1 cellular context compared by ENCODE assay signal in genomic region chr6:15561447-15562199, GRCh38.
A peak's percentile ranks its signal among the peaks of the same experiment; 100 is the strongest.
TF ChIP-seq lines count a peak whose summit lies in the region.

No MANE protein-coding gene starts in this region.

TF ChIP-seq in K562, 482 proteins besides CTCF, POLR2A, EP300 and RAD21 (continued from another document and continues in another):
- TF ChIP-seq CLOCK (CRISPR knock-in tag; IDR thresholded peaks at IDR 0.05; ENCODE audit: borderline replicate concordance), result no peak
- no peak; the same call in 1 of the 2 replicates for TF ChIP-seq NR4A1 (CRISPR knock-in tag; IDR thresholded peaks at IDR 0.05)
- peak; percentile 94 for TF ChIP-seq NR4A1 (tag; IDR thresholded peaks at IDR 0.05)
- TF ChIP-seq TEAD1 (CRISPR knock-in tag; IDR thresholded peaks at IDR 0.05), result peak in 1 of 2 experiments; percentile 67; a peak in 1 of 4 replicates
- peak; percentile 49; the same call in 1 of the 2 replicates for TF ChIP-seq HSF4 (CRISPR knock-in tag; IDR thresholded peaks at IDR 0.05; ENCODE audit: borderline replicate concordance)
- TF ChIP-seq CREB3L1 (IDR thresholded peaks at IDR 0.05; ENCODE audit: borderline replicate concordance, low read depth), result no peak
- TF ChIP-seq ZNF133 (CRISPR knock-in tag; IDR thresholded peaks at IDR 0.05), result no peak
- no peak for TF ChIP-seq NBN (IDR thresholded peaks at IDR 0.05; ENCODE audit: low read depth)
- TF ChIP-seq ZNF395 (CRISPR knock-in tag; IDR thresholded peaks at IDR 0.05), result peak; percentile 80; the same call in 1 of the 2 replicates
- no peak for TF ChIP-seq KDM4B (IDR thresholded peaks at IDR 0.05; ENCODE audit: borderline replicate concordance in 2 of 2, low read depth in 1 of 2)
- no peak for TF ChIP-seq HDAC3 (IDR thresholded peaks at IDR 0.05; ENCODE audit: borderline replicate concordance, partially characterized antibody)
- no peak for TF ChIP-seq SRSF9 (IDR thresholded peaks at IDR 0.05; ENCODE audit: borderline replicate concordance, low read depth, low read length)
- TF ChIP-seq SMAD4 (CRISPR knock-in tag; conservative IDR thresholded peaks at IDR 0.05), result peak; percentile 79
- no peak for TF ChIP-seq ELF1 (tag; IDR thresholded peaks at IDR 0.05)
- TF ChIP-seq ZNF780A (CRISPR knock-in tag; IDR thresholded peaks at IDR 0.05), result no peak
- no peak for TF ChIP-seq PCBP2 (IDR thresholded peaks at IDR 0.05; ENCODE audit: low read depth, low read length, poor library complexity, severe bottlenecking)
- no peak for TF ChIP-seq SRSF7 (optimal IDR thresholded peaks at IDR 0.05; ENCODE audit: low read depth, low read length)
- no peak for TF ChIP-seq TRIM24 (IDR thresholded peaks at IDR 0.05)
- no peak for TF ChIP-seq ZNF830 (CRISPR knock-in tag; IDR thresholded peaks at IDR 0.05)
- TF ChIP-seq ZNF277 (CRISPR knock-in tag; IDR thresholded peaks at IDR 0.05; ENCODE audit: borderline replicate concordance), result no peak
- no peak for TF ChIP-seq ZFP30 (CRISPR knock-in tag; IDR thresholded peaks at IDR 0.05; ENCODE audit: borderline replicate concordance)
- TF ChIP-seq ZBTB7A (IDR thresholded peaks at IDR 0.05; ENCODE audit: borderline replicate concordance, control insufficient read depth, low read depth, low read length), result no peak
- TF ChIP-seq BRF2 (IDR thresholded peaks at IDR 0.05; ENCODE audit: borderline replicate concordance, insufficient read depth, insufficient read length), result no peak
- no peak for TF ChIP-seq ZNF696 (CRISPR knock-in tag; conservative IDR thresholded peaks at IDR 0.05)
- TF ChIP-seq HNRNPH1 (optimal IDR thresholded peaks at IDR 0.05; ENCODE audit: low read depth, low read length), result no peak
- TF ChIP-seq ZNF592 (IDR thresholded peaks at IDR 0.05), result peak; percentile 94
- 0 out of 2 replicates have a peak, but pooled peaks have one; percentile 37 for TF ChIP-seq ZKSCAN8 (CRISPR knock-in tag; IDR thresholded peaks at IDR 0.05)
- TF ChIP-seq ZNF518B (CRISPR knock-in tag; IDR thresholded peaks at IDR 0.05), result 0 out of 2 replicates have a peak, but pooled peaks have one; percentile 42
- TF ChIP-seq MXD1 (CRISPR knock-in tag; IDR thresholded peaks at IDR 0.05; ENCODE audit: borderline replicate concordance, poor library complexity, severe bottlenecking), result no peak
- peak; percentile 87; the same call in 1 of the 2 replicates for TF ChIP-seq ZNF445 (CRISPR knock-in tag; IDR thresholded peaks at IDR 0.05; ENCODE audit: low read depth)
- peak; percentile 58; the same call in 1 of the 2 replicates for TF ChIP-seq ZNF444 (CRISPR knock-in tag; IDR thresholded peaks at IDR 0.05)
- no peak; the same call in 1 of the 2 replicates for TF ChIP-seq FOSL1 (tag; conservative IDR thresholded peaks at IDR 0.05)
- no peak for TF ChIP-seq DPF2 (IDR thresholded peaks at IDR 0.05)
- no peak for TF ChIP-seq POLR2AphosphoS5 (IDR thresholded peaks at IDR 0.05; ENCODE audit: control insufficient read depth, insufficient read depth, low read depth, low read length)
- no peak for TF ChIP-seq CCAR2 (IDR thresholded peaks at IDR 0.05; ENCODE audit: low read depth, low read length)
- TF ChIP-seq STAT5A (IDR thresholded peaks at IDR 0.05; ENCODE audit: borderline replicate concordance, low read length), result peak; percentile 76
- TF ChIP-seq FOXO4 (CRISPR knock-in tag; IDR thresholded peaks at IDR 0.05), result no peak
- TF ChIP-seq KDM1A (IDR thresholded peaks at IDR 0.05), result no peak
- peak; percentile 82; the same call in 1 of the 2 replicates for TF ChIP-seq ZNF583 (CRISPR knock-in tag; IDR thresholded peaks at IDR 0.05)
- peak; percentile 87 for TF ChIP-seq PTRF (tag; IDR thresholded peaks at IDR 0.05)
- no peak for TF ChIP-seq ZNF23 (CRISPR knock-in tag; IDR thresholded peaks at IDR 0.05)
- TF ChIP-seq GTF2A2 (tag; IDR thresholded peaks at IDR 0.05), result peak; percentile 69; the same call in 1 of the 2 replicates
- no peak for TF ChIP-seq NCOA2 (IDR thresholded peaks at IDR 0.05; ENCODE audit: partially characterized antibody in 2 of 2)
- TF ChIP-seq ILF3 (IDR thresholded peaks at IDR 0.05; ENCODE audit: borderline replicate concordance), result no peak
- TF ChIP-seq HDAC8 (tag; IDR thresholded peaks at IDR 0.05), result peak; percentile 89
- TF ChIP-seq SMAD2 (IDR thresholded peaks at IDR 0.05; ENCODE audit: low read depth, low read length), result no peak
- 0 out of 2 replicates have a peak, but pooled peaks have one; percentile 63 for TF ChIP-seq SMAD3 (CRISPR knock-in tag; conservative IDR thresholded peaks at IDR 0.05)
- peak; percentile 83 for TF ChIP-seq MEF2D (tag; conservative IDR thresholded peaks at IDR 0.05; ENCODE audit: low read depth)
- peak; percentile 34; the same call in 1 of the 2 replicates for TF ChIP-seq ZNF239 (CRISPR knock-in tag; IDR thresholded peaks at IDR 0.05)
- no peak for TF ChIP-seq SP2 (IDR thresholded peaks at IDR 0.05; ENCODE audit: extremely low read depth, low read depth, low read length, poor library complexity, severe bottlenecking)
- peak; percentile 96 for TF ChIP-seq DMBX1 (CRISPR knock-in tag; IDR thresholded peaks at IDR 0.05; ENCODE audit: borderline replicate concordance)
- TF ChIP-seq SUPT5H (IDR thresholded peaks at IDR 0.05), result no peak
